ENCODE assay signal across 11 cellular contexts in the genomic region with DNA sequence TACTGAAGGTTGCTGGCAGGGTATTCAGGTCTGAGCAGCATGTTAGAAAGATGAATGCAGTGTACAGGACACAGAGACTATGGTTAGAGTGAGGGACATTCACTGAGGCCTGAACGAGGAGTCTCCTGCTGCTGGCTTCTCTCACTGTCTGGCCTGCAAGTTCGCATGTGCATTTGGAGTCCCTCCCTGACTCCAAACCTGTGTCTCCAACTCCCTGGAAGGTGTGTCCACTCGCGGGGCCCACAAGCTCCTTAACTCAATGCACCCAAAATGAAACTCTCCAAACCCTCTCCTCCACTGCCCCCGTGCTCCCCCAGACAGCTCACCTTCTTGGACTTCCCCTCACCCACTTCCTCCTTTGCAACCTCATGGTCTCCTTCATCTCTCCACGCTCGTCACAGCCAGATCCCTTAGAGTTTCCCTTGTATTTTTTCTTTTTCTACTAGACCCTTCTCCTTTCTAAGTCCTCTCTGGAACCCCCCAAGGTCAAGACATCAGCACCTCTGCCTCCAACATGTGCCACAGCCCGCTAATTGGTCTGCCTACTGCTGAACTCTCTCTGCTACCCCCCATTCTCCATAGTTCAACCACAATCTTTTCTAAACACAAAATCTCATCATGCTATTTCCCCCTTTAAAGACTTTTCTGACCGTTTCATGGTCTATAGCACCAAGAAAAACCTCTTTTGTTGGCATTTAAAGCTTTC. TPM values are rescaled to one million over a fixed set of nuclear protein-coding genes. Genes with fewer than 3 reads are reported as not detected.
DNase-seq lines count a peak whose midpoint lies in the region; ATAC-seq lines count a peak whose summit lies in the region.
"Had no signal": no experiment of that assay in that cellular context is flagged by ENCODE, and none has a peak within 500 bp of the region (broad histone marks: within the 10 kb centered on the region; RNA-seq: fewer than 3 reads in every experiment).

No MANE protein-coding gene starts in this region.

- H2AFZ ChIP-seq in Karpas-422 (ENCODE audit: low read length) = peak overlapping the region; percentile 39

- H3K79me2 ChIP-seq in Karpas-422 (ENCODE audit: low read length) = no peaks in the 10 kb centered on the region

- H3K9me3 Mint-ChIP-seq in activated naive CD4-positive, alpha-beta T cell treated with anti-CD3 and anti-CD28 coated beads for 36 hours = no peaks in the 10 kb centered on the region
- no peaks in the 10 kb centered on the region for H3K9me3 Mint-ChIP-seq in activated naive CD8-positive, alpha-beta T cell treated with anti-CD3 and anti-CD28 coated beads, Interleukin-2, amount 10 ng/mL, durations not matched to agents 7 days and 5 days
- no peaks in the 10 kb centered on the region for H3K9me3 Mint-ChIP-seq in stimulated activated naive CD8-positive, alpha-beta T cell treated with anti-CD3 and anti-CD28 coated beads, Interleukin-15, amount 100 ng/mL, for 72 hours

- CTCF ChIA-PET in activated naive CD4-positive, alpha-beta T cell treated with anti-CD3 and anti-CD28 coated beads for 36 hours (lab: Charles Lee) = no interaction called here

- no peak overlapping the region for H3K4me3 Mint-ChIP-seq in activated naive CD4-positive, alpha-beta T cell treated with anti-CD3 and anti-CD28 coated beads for 36 hours
- H3K4me3 Mint-ChIP-seq in activated naive CD8-positive, alpha-beta T cell treated with anti-CD3 and anti-CD28 coated beads, Interleukin-2, amount 10 ng/mL, durations not matched to agents 7 days and 5 days = peak overlapping the region; percentile 17
- H3K4me3 Mint-ChIP-seq in stimulated activated naive CD8-positive, alpha-beta T cell treated with anti-CD3 and anti-CD28 coated beads, Interleukin-15, amount 100 ng/mL, for 72 hours = peak overlapping the region in 1 of 2 donors; percentile 66

- no peak overlapping the region for H3K4me3 ChIP-seq in Karpas-422 (ENCODE audit: low read length)

- H3K36me3 ChIP-seq in Karpas-422 (ENCODE audit: insufficient read depth, low read length) = no peaks in the 10 kb centered on the region

- no peaks in the 10 kb centered on the region for H3K36me3 Mint-ChIP-seq in activated naive CD4-positive, alpha-beta T cell treated with anti-CD3 and anti-CD28 coated beads for 36 hours (ENCODE audit: low read depth)
- H3K36me3 Mint-ChIP-seq in activated naive CD8-positive, alpha-beta T cell treated with anti-CD3 and anti-CD28 coated beads, Interleukin-2, amount 10 ng/mL, durations not matched to agents 7 days and 5 days = peaks cover 2% of the 10 kb centered on the region

- no peak overlapping the region for H3K27ac ChIP-seq in Karpas-422 (ENCODE audit: low read length)

- H3K27ac Mint-ChIP-seq in activated naive CD4-positive, alpha-beta T cell treated with anti-CD3 and anti-CD28 coated beads for 36 hours = peak overlapping the region; percentile 35
- peak overlapping the region; percentile 62 for H3K27ac Mint-ChIP-seq in activated naive CD8-positive, alpha-beta T cell treated with anti-CD3 and anti-CD28 coated beads, Interleukin-2, amount 10 ng/mL, durations not matched to agents 7 days and 5 days
- peak overlapping the region in 1 of 2 donors; percentile 88 for H3K27ac Mint-ChIP-seq in stimulated activated naive CD8-positive, alpha-beta T cell treated with anti-CD3 and anti-CD28 coated beads, Interleukin-15, amount 100 ng/mL, for 72 hours

- intact Hi-C loops in activated naive CD4-positive, alpha-beta T cell treated with anti-CD3 and anti-CD28 coated beads for 36 hours (cut with micrococcal nuclease) = no loop called here

- peak; percentile 70 for ATAC-seq in activated naive CD8-positive, alpha-beta T cell treated with anti-CD3 and anti-CD28 coated beads, Interleukin-2, amount 10 ng/mL, durations not matched to agents 7 days and 5 days (ENCODE audit: low read depth)
- ATAC-seq in stimulated activated naive CD8-positive, alpha-beta T cell treated with anti-CD3 and anti-CD28 coated beads, Interleukin-15, amount 100 ng/mL, for 72 hours = peak; percentile 88
- no peak for ATAC-seq in HG03520 (IDR thresholded peaks at IDR 0.05; ENCODE audit: unreplicated experiment)

- no peaks in the 10 kb centered on the region for H3K27me3 Mint-ChIP-seq in activated naive CD4-positive, alpha-beta T cell treated with anti-CD3 and anti-CD28 coated beads for 36 hours (ENCODE audit: low read depth)
- H3K27me3 Mint-ChIP-seq in activated naive CD8-positive, alpha-beta T cell treated with anti-CD3 and anti-CD28 coated beads, Interleukin-2, amount 10 ng/mL, durations not matched to agents 7 days and 5 days = peaks cover 11% of the 10 kb centered on the region
- H3K27me3 Mint-ChIP-seq in stimulated activated naive CD8-positive, alpha-beta T cell treated with anti-CD3 and anti-CD28 coated beads, Interleukin-15, amount 100 ng/mL, for 72 hours = peaks cover 19% of the 10 kb centered on the region

- H3K27me3 ChIP-seq in Karpas-422 (ENCODE audit: low read length) = no peaks in the 10 kb centered on the region

- DNase-seq in activated naive CD4-positive, alpha-beta T cell treated with anti-CD3 and anti-CD28 coated beads for 36 hours = peak; percentile 33
- DNase-seq in activated naive CD4-positive, alpha-beta T cell treated with Interleukin-2 at 50 U/mL for 16 hours = no peak
- DNase-seq in Karpas-422 (peak; percentile 55), NCI-H510A (lab: John Stamatoyannopoulos, UW) (no peak), H4 (ENCODE audit: low spot score) (no peak)
- no peak for DNase-seq in activated naive CD8-positive, alpha-beta T cell treated with anti-CD3 and anti-CD28 coated beads, Interleukin-2, amount 10 ng/mL, durations not matched to agents 7 days and 5 days
- DNase-seq in stimulated activated naive CD8-positive, alpha-beta T cell treated with anti-CD3 and anti-CD28 coated beads, Interleukin-15, amount 100 ng/mL, for 72 hours = peak in 1 of 2 donors; percentile 18
- DNase-seq: DMS53, IMR-90, NCI-H187 had no signal

- no peaks in the 10 kb centered on the region for H4K20me1 ChIP-seq in Karpas-422 (ENCODE audit: insufficient read depth, low read depth, low read length)

- H3K4me1 ChIP-seq in Karpas-422 (ENCODE audit: low read length) = peaks cover 11% of the 10 kb centered on the region

- H3K9me3 ChIP-seq in Karpas-422 (ENCODE audit: low read length) = no peaks in the 10 kb centered on the region

- H3K9me2 ChIP-seq in Karpas-422 (replicated peaks; ENCODE audit: insufficient read depth, low read length) = no peaks in the 10 kb centered on the region

- H3K4me2 ChIP-seq in Karpas-422 (ENCODE audit: low read depth, low read length, poor library complexity, severe bottlenecking) = no peak overlapping the region

- peaks cover 13% of the 10 kb centered on the region for H3K4me1 Mint-ChIP-seq in activated naive CD4-positive, alpha-beta T cell treated with anti-CD3 and anti-CD28 coated beads for 36 hours (ENCODE audit: low read depth)
- peaks cover 12% of the 10 kb centered on the region for H3K4me1 Mint-ChIP-seq in activated naive CD8-positive, alpha-beta T cell treated with anti-CD3 and anti-CD28 coated beads, Interleukin-2, amount 10 ng/mL, durations not matched to agents 7 days and 5 days
- H3K4me1 Mint-ChIP-seq in stimulated activated naive CD8-positive, alpha-beta T cell treated with anti-CD3 and anti-CD28 coated beads, Interleukin-15, amount 100 ng/mL, for 72 hours = peaks cover 20% of the 10 kb centered on the region

- H3K9ac ChIP-seq in Karpas-422 (ENCODE audit: low read length) = no peak overlapping the region

- POLR2A ChIA-PET in activated naive CD8-positive, alpha-beta T cell treated with anti-CD3 and anti-CD28 coated beads, Interleukin-2, amount 10 ng/mL, durations not matched to agents 7 days and 5 days (lab: Charles Lee) = no interaction called here

RNA-seq across cellular contexts. Expression of a gene that starts 58.3 kb away (rescaled TPM):
- total RNA-seq in activated naive CD4-positive, alpha-beta T cell treated with anti-CD3 and anti-CD28 coated beads for 36 hours = 1 to 10 TPM; 2.3 to 2.5 TPM
- 17.4 and 20.2 TPM in 2 replicates for total RNA-seq in Karpas-422 (2014; rRNA removed; shearing (Covaris generic); ENCODE audit: low replicate concordance)
- not detected for total RNA-seq in activated naive CD8-positive, alpha-beta T cell treated with anti-CD3 and anti-CD28 coated beads, Interleukin-2, amount 10 ng/mL, durations not matched to agents 7 days and 5 days
- total RNA-seq in H4 (2014; rRNA removed; shearing (Covaris generic)) = 19.3 and 22.5 TPM in 2 replicates

Comparison
In these comparisons a context has a peak if more than half of its experiments do, and no peak if none do; other contexts are left out.
1. DNase-seq: peak in activated naive CD4-positive, alpha-beta T cell treated with anti-CD3 and anti-CD28 coated beads for 36 hours (single experiment) and Karpas-422 (single experiment); none in activated naive CD4-positive, alpha-beta T cell treated with Interleukin-2 at 50 U/mL for 16 hours (single experiment), activated naive CD8-positive, alpha-beta T cell treated with anti-CD3 and anti-CD28 coated beads, Interleukin-2, amount 10 ng/mL, durations not matched to agents 7 days and 5 days (single experiment), NCI-H510A (single experiment) and H4 (single experiment).